Comparison of ENCODE assay signal across 9 cellular contexts in the genomic region with DNA sequence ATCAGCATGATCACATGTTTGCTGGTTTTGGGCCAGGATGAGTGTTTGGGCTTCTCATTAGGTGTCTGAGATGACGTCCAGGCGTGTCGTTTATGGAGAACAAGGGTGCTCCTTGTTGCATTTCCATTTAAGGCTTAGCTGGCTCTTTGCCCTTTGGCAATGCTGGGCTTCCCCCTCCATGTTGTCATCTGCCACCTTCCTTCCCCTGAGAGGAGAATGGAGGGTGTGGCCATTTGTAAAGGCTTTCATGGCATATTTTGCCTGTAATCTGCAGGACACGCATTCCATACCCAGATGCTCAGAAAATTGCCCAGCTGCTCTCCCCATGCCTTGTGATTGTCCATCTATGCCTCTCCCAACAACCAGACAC. TPM values are rescaled to one million over a fixed set of nuclear protein-coding genes. Genes with fewer than 3 reads are reported as not detected.
DNase-seq lines count a peak whose midpoint lies in the region; ATAC-seq, FAIRE-seq and TF ChIP-seq lines count a peak whose summit lies in the region.
"Had no signal": no experiment of that assay in that cellular context is flagged by ENCODE, and none has a peak within 500 bp of the region (broad histone marks: within the 10 kb centered on the region; RNA-seq: fewer than 3 reads in every experiment).

No MANE protein-coding gene starts in this region.

- H3K36me3 ChIP-seq in DND-41 (ENCODE audit: insufficient read depth, low read length) (no peaks in the 10 kb centered on the region), prostate gland (no peaks in the 10 kb centered on the region), kidney (ENCODE audit: control insufficient read depth in 1 of 2, insufficient read depth in 2 of 2, low read length in 2 of 2) (no peaks in the 10 kb centered on the region)

- DNase-seq in DND-41 (no peak), NCI-H2081 (lab: John Stamatoyannopoulos, UW) (peak; percentile 81 to 91), astrocyte of the spinal cord (ENCODE audit: low read depth, low spot score) (peak; percentile 13), prostate gland (ENCODE audit: low spot score) (peak; percentile 81), GOT3 (lab: John Stamatoyannopoulos, UW) (no peak), kidney glomerular epithelial cell (lab: John Stamatoyannopoulos, UW) (no peak), kidney (no peak)
- DNase-seq: NCI-H226 had no signal

- H3K27ac ChIP-seq in DND-41 (ENCODE audit: low read length) (peak overlapping the region; percentile 76), prostate gland (peak overlapping the region; percentile 89 to 93), kidney (ENCODE audit: low read depth in 2 of 2, low read length in 2 of 2) (no peak overlapping the region)

- peak overlapping the region; percentile 40 for H3K4me2 ChIP-seq in DND-41 (ENCODE audit: insufficient read depth, low read length)

- H4K20me1 ChIP-seq in DND-41 (ENCODE audit: insufficient read depth, low read length): no peaks in the 10 kb centered on the region

- in situ Hi-C loops in astrocyte of the spinal cord (cut with HindIII; ENCODE audit: low sequenced_read_pairs): no loop called here

- intact Hi-C loops in prostate gland (cut with DNase I): no loop called here
- intact Hi-C loops in kidney (cut with DNase I): no loop called here

- TF ChIP-seq CTCF in DND-41 (IDR thresholded peaks at IDR 0.05; ENCODE audit: borderline replicate concordance, extremely low read depth, low read length, poor library complexity, severe bottlenecking) (no peak), astrocyte of the spinal cord (IDR thresholded peaks at IDR 0.05; ENCODE audit: low read depth, low read length) (no peak), prostate gland (IDR thresholded peaks at IDR 0.05) (no peak), kidney (IDR thresholded peaks at IDR 0.05; ENCODE audit: borderline replicate concordance, extremely low read depth, insufficient read depth) (no peak)

- no peak overlapping the region for H2AFZ ChIP-seq in DND-41 (ENCODE audit: low read depth, low read length)

- H3K9ac ChIP-seq in DND-41 (ENCODE audit: low read depth, low read length) (peak overlapping the region; percentile 4; the same call in 1 of the 2 replicates), kidney (ENCODE audit: low read length in 2 of 2) (no peak overlapping the region)

- TF ChIP-seq POLR2A in prostate gland (IDR thresholded peaks at IDR 0.05): no peak

- no peak for FAIRE-seq in kidney (lab: Jason Lieb, UNC)

- H3K27me3 ChIP-seq in DND-41 (ENCODE audit: insufficient read depth, low read length, poor library complexity) (no peaks in the 10 kb centered on the region), prostate gland (replicated peaks; ENCODE audit: insufficient read depth) (no peaks in the 10 kb centered on the region)

- ATAC-seq in DND-41 (ENCODE audit: insufficient read depth, low read depth): peak; percentile 16; the same call in 2 of the 3 replicates
- no peak for ATAC-seq in GM21576 (IDR thresholded peaks at IDR 0.05; ENCODE audit: unreplicated experiment)

- H3K9me3 ChIP-seq in DND-41 (ENCODE audit: insufficient read depth, low read length, severe bottlenecking) (no peaks in the 10 kb centered on the region), prostate gland (no peaks in the 10 kb centered on the region), kidney (ENCODE audit: control insufficient read depth in 1 of 2, low read length in 2 of 2) (no peaks in the 10 kb centered on the region)

- WGBS in prostate gland: 29% methylated on average over 4 of the region's 4 CpGs

- no peaks in the 10 kb centered on the region for H3K79me2 ChIP-seq in DND-41 (ENCODE audit: insufficient read depth, low read length)

- no peak overlapping the region; a peak in 1 of 4 replicates for H3K4me3 ChIP-seq in DND-41 (ENCODE audit: low read depth in 1 of 2, low read length in 2 of 2)
- no peak overlapping the region for H3K4me3 ChIP-seq in astrocyte of the spinal cord (ENCODE audit: low read depth, low read length)
- H3K4me3 ChIP-seq in prostate gland: no peak overlapping the region
- no peak overlapping the region for H3K4me3 ChIP-seq in kidney (ENCODE audit: low read length in 2 of 2)

- H3K4me1 ChIP-seq in DND-41 (ENCODE audit: insufficient read depth, low read length) (peaks cover 46% of the 10 kb centered on the region), prostate gland (replicated peaks) (peaks cover 33% of the 10 kb centered on the region), kidney (ENCODE audit: control insufficient read depth in 1 of 2, insufficient read depth in 1 of 2, low read depth in 1 of 2, low read length in 2 of 2) (no peaks in the 10 kb centered on the region)

RNA-seq across cellular contexts. Expression of a gene that starts 27.7 kb away (rescaled TPM):
- total RNA-seq in prostate gland (10 to 100 TPM; 36.8 to 82.9 TPM), kidney (0.63 TPM)
- 0.47 TPM for polyA plus RNA-seq in kidney (ENCODE audit: insufficient read depth, low read depth, low replicate concordance)

Comparison
In these comparisons a context has a peak if more than half of its experiments do, and no peak if none do; other contexts are left out.
1. DNase-seq: peak in NCI-H2081 (2 of 2), astrocyte of the spinal cord (single experiment) and prostate gland (single experiment); none in DND-41 (single experiment), GOT3 (single experiment), kidney glomerular epithelial cell (single experiment) and kidney (single experiment).
2. H3K27ac ChIP-seq: peak in DND-41 (single experiment) and prostate gland (2 of 2); none in kidney (0 of 2).
3. RNA of a gene that starts 27.7 kb away (total RNA-seq): 36.8 to 82.9 TPM in prostate gland; 0.63 TPM in kidney (single experiment); every median in the first group is over 10 times any median in the second.